ENCODE assay signal across 20 cellular contexts in the genomic region with DNA sequence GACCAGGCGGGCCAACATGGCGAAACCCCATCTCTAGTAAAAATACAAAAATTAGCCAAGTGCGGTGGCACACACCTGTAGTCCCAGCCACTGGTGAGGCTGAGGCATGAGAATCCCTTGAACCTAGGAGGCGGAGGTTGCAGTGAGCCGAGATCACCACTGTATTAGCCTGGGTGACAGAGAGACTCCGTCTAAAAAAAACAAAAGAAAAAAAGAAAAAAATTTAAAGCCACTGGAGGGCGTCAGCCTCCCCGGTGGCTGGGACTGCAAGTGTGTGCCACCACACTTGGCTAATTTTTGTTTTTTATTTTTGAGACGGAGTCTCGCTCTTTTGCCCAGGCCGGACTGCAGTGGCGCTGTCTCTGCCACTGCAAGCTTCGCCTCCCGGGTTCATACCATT. TPM values are rescaled to one million over a fixed set of nuclear protein-coding genes. Genes with fewer than 3 reads are reported as not detected.
DNase-seq lines count a peak whose midpoint lies in the region; ATAC-seq and TF ChIP-seq lines count a peak whose summit lies in the region.
"Had no signal": no experiment of that assay in that cellular context is flagged by ENCODE, and none has a peak within 500 bp of the region (broad histone marks: within the 10 kb centered on the region; RNA-seq: fewer than 3 reads in every experiment).

No MANE protein-coding gene starts in this region.

- no peaks in the 10 kb centered on the region for H3K4me1 ChIP-seq in mesendoderm (ENCODE audit: control insufficient read depth, low read depth, low read length)
- H3K4me1 ChIP-seq: gastrocnemius medialis, right atrium auricular region had no signal

- peaks cover 43% of the 10 kb centered on the region for H3K4me1 Mint-ChIP-seq in activated CD8-positive, alpha-beta memory T cell treated with anti-CD3 and anti-CD28 coated beads, Interleukin-2, amount 10 ng/mL, durations not matched to agents 7 days and 5 days
- H3K4me1 Mint-ChIP-seq in IgD-negative memory B cell = peaks cover 20 to 32% (median 22%) of the 10 kb centered on the region in 3 donors
- H3K4me1 Mint-ChIP-seq in activated CD8-positive, alpha-beta T cell treated with anti-CD3 and anti-CD28 coated beads for 36 hours (ENCODE audit: low read depth) = peaks cover 30% of the 10 kb centered on the region

- no peak overlapping the region for H2BK15ac ChIP-seq in mesendoderm (replicated peaks; ENCODE audit: low read depth)

- H3K56ac ChIP-seq in mesendoderm (ENCODE audit: low read length) = no peak overlapping the region

- peak overlapping the region; percentile 57 for H3K4me3 Mint-ChIP-seq in activated CD8-positive, alpha-beta memory T cell treated with anti-CD3 and anti-CD28 coated beads, Interleukin-2, amount 10 ng/mL, durations not matched to agents 7 days and 5 days
- peak overlapping the region in 2 of 4 donors; percentile 52 to 65 for H3K4me3 Mint-ChIP-seq in IgD-negative memory B cell
- peak overlapping the region; percentile 1 for H3K4me3 Mint-ChIP-seq in activated CD8-positive, alpha-beta T cell treated with anti-CD3 and anti-CD28 coated beads for 36 hours
- H3K4me3 Mint-ChIP-seq: CD14-positive monocyte had no signal

- H3K23ac ChIP-seq in mesendoderm (ENCODE audit: low read length) = no peak overlapping the region

- H3K18ac ChIP-seq in mesendoderm (ENCODE audit: low read length) = no peak overlapping the region

- CTCF ChIA-PET in activated CD8-positive, alpha-beta memory T cell treated with anti-CD3 and anti-CD28 coated beads, Interleukin-2, amount 10 ng/mL, durations not matched to agents 7 days and 5 days (lab: Charles Lee) = no interaction called here
- CTCF ChIA-PET in activated CD8-positive, alpha-beta T cell treated with anti-CD3 and anti-CD28 coated beads for 36 hours (lab: Charles Lee) = interaction anchor here (1.1 kb wide), 1 partner anchor 92 kb away, joined by 3 read pairs; a partner anchor contains a TSS

- intact Hi-C loops in activated CD8-positive, alpha-beta T cell treated with anti-CD3 and anti-CD28 coated beads for 36 hours (cut with micrococcal nuclease) = no loop called here

- no peak overlapping the region for H3K4ac ChIP-seq in mesendoderm (ENCODE audit: low read depth, low read length)

- no peak for TF ChIP-seq CTCF in activated CD8-positive, alpha-beta T cell treated with anti-CD3 and anti-CD28 coated beads for 36 hours (IDR thresholded peaks at IDR 0.05)

- POLR2A ChIA-PET in activated CD8-positive, alpha-beta T cell treated with anti-CD3 and anti-CD28 coated beads for 36 hours (lab: Charles Lee) = no interaction called here

- H2AK5ac ChIP-seq in mesendoderm (ENCODE audit: low read length) = no peak overlapping the region

- no peak overlapping the region for H3K4me3 ChIP-seq in mesendoderm (ENCODE audit: low read length)
- H3K4me3 ChIP-seq: coronary artery, gastrocnemius medialis, MG63, right atrium auricular region had no signal

- H4K5ac ChIP-seq in mesendoderm (ENCODE audit: low read length) = no peak overlapping the region

- no peaks in the 10 kb centered on the region for H3K27me3 ChIP-seq in mesendoderm (ENCODE audit: insufficient read depth, low read length, poor library complexity)
- H3K27me3 ChIP-seq: gastrocnemius medialis, MG63, right atrium auricular region had no signal

- no peak overlapping the region for H4K8ac ChIP-seq in mesendoderm (ENCODE audit: low read depth, low read length)

- no CpG with 5 or more reads among the region's 14 CpGs for WGBS in mesendoderm (ENCODE audit: extremely low coverage, insufficient coverage, low lambda C conversion rate)

- no peak overlapping the region for H3K4me2 ChIP-seq in mesendoderm (ENCODE audit: low read length)

- H3K9ac ChIP-seq in mesendoderm (ENCODE audit: low read length) = no peak overlapping the region

- H3K36me3 ChIP-seq in mesendoderm (ENCODE audit: control insufficient read depth, insufficient read depth, low read length) = no peaks in the 10 kb centered on the region
- H3K36me3 ChIP-seq: gastrocnemius medialis, right atrium auricular region had no signal

- no peaks in the 10 kb centered on the region for H3K9me3 Mint-ChIP-seq in activated CD8-positive, alpha-beta memory T cell treated with anti-CD3 and anti-CD28 coated beads, Interleukin-2, amount 10 ng/mL, durations not matched to agents 7 days and 5 days (ENCODE audit: low read depth)
- H3K9me3 Mint-ChIP-seq in IgD-negative memory B cell = no peaks in the 10 kb centered on the region
- no peaks in the 10 kb centered on the region for H3K9me3 Mint-ChIP-seq in activated CD8-positive, alpha-beta T cell treated with anti-CD3 and anti-CD28 coated beads for 36 hours
- H3K9me3 Mint-ChIP-seq: CD14-positive monocyte had no signal

- H2BK120ac ChIP-seq in mesendoderm (ENCODE audit: low read depth, low read length) = no peak overlapping the region

- H3K27ac ChIP-seq in mesendoderm (ENCODE audit: low read depth, low read length) = no peak overlapping the region
- H3K27ac ChIP-seq: coronary artery, epithelial cell of prostate, gastrocnemius medialis, right atrium auricular region had no signal

- peaks cover 17% of the 10 kb centered on the region for H3K79me1 ChIP-seq in mesendoderm (ENCODE audit: low read length)

- no peaks in the 10 kb centered on the region for H3K27me3 Mint-ChIP-seq in activated CD8-positive, alpha-beta memory T cell treated with anti-CD3 and anti-CD28 coated beads, Interleukin-2, amount 10 ng/mL, durations not matched to agents 7 days and 5 days
- no peaks in the 10 kb centered on the region for H3K27me3 Mint-ChIP-seq in IgD-negative memory B cell
- H3K27me3 Mint-ChIP-seq in activated CD8-positive, alpha-beta T cell treated with anti-CD3 and anti-CD28 coated beads for 36 hours = no peaks in the 10 kb centered on the region

- peaks cover 7% of the 10 kb centered on the region for H3K36me3 Mint-ChIP-seq in activated CD8-positive, alpha-beta memory T cell treated with anti-CD3 and anti-CD28 coated beads, Interleukin-2, amount 10 ng/mL, durations not matched to agents 7 days and 5 days
- H3K36me3 Mint-ChIP-seq in IgD-negative memory B cell = peaks cover 3% of the 10 kb centered on the region
- H3K36me3 Mint-ChIP-seq in activated CD8-positive, alpha-beta T cell treated with anti-CD3 and anti-CD28 coated beads for 36 hours (ENCODE audit: low read depth) = peaks cover 2% of the 10 kb centered on the region

- DNase-seq in activated CD8-positive, alpha-beta memory T cell treated with anti-CD3 and anti-CD28 coated beads, Interleukin-2, amount 10 ng/mL, durations not matched to agents 7 days and 5 days = no peak
- no peak for DNase-seq in activated CD8-positive, alpha-beta memory T cell treated with anti-CD3 and anti-CD28 coated beads for 24 hours
- DNase-seq in activated CD8-positive, alpha-beta T cell treated with anti-CD3 and anti-CD28 coated beads for 36 hours = no peak
- DNase-seq in mesendoderm (peak; percentile 38), mucosa of gallbladder (ENCODE audit: low spot score) (no peak), NCI-H146 treated with DMSO at 0.1 percent for 48 hours (lab: John Stamatoyannopoulos, UW; ENCODE audit: unreplicated experiment) (no peak)
- DNase-seq in stimulated activated CD8-positive, alpha-beta memory T cell treated with anti-CD3 and anti-CD28 coated beads, Interleukin-4, amount 100 ng/mL, for 48 hours = no peak
- DNase-seq: activated gamma-delta T cell treated with Interleukin-2 at 50 U/mL for 16 hours, gastrocnemius medialis, MG63, NCI-H187 treated with DMSO at 0.1 percent for 48 hours, NCI-H446, occipital lobe, SHP77, T-helper 9 cell had no signal

- no peak overlapping the region for H2BK5ac ChIP-seq in mesendoderm (ENCODE audit: low read length)

- peak overlapping the region; percentile 91 for H3K27ac Mint-ChIP-seq in activated CD8-positive, alpha-beta memory T cell treated with anti-CD3 and anti-CD28 coated beads, Interleukin-2, amount 10 ng/mL, durations not matched to agents 7 days and 5 days
- H3K27ac Mint-ChIP-seq in IgD-negative memory B cell = peak overlapping the region; percentile 7 to 85 (median 28)
- H3K27ac Mint-ChIP-seq in activated CD8-positive, alpha-beta T cell treated with anti-CD3 and anti-CD28 coated beads for 36 hours = peak overlapping the region; percentile 67

- H3K79me2 ChIP-seq in mesendoderm (ENCODE audit: control insufficient read depth, insufficient read depth, low read length) = peaks cover 36% of the 10 kb centered on the region

- ATAC-seq in activated CD8-positive, alpha-beta memory T cell treated with anti-CD3 and anti-CD28 coated beads, Interleukin-2, amount 10 ng/mL, durations not matched to agents 7 days and 5 days = no peak
- ATAC-seq in activated CD8-positive, alpha-beta T cell treated with anti-CD3 and anti-CD28 coated beads for 36 hours = no peak
- ATAC-seq: gastrocnemius medialis had no signal

RNA-seq across cellular contexts. Expression of a gene that starts 7.9 kb away (rescaled TPM):
- total RNA-seq in activated CD8-positive, alpha-beta memory T cell treated with anti-CD3 and anti-CD28 coated beads, Interleukin-2, amount 10 ng/mL, durations not matched to agents 7 days and 5 days = 10 to 100 TPM; 36.3 to 43.4 TPM
- polyA plus RNA-seq in IgD-negative memory B cell = 39.2 TPM
- 10 to 100 TPM; 26.8 to 30.0 TPM for total RNA-seq in activated CD8-positive, alpha-beta T cell treated with anti-CD3 and anti-CD28 coated beads for 36 hours
- polyA plus RNA-seq in mesendoderm (2013, experiment 1 of 2) = 46.5 TPM
- polyA plus RNA-seq in mesendoderm (2013, experiment 2 of 2) = 48.1 TPM
- total RNA-seq in mucosa of gallbladder = 32.1 TPM

RNA-seq across cellular contexts. Expression of a gene that starts 22.5 kb away (rescaled TPM):
- total RNA-seq in activated CD8-positive, alpha-beta memory T cell treated with anti-CD3 and anti-CD28 coated beads, Interleukin-2, amount 10 ng/mL, durations not matched to agents 7 days and 5 days = 10 to 100 TPM; 12.4 to 14.1 TPM
- polyA plus RNA-seq in IgD-negative memory B cell = 25.5 TPM
- total RNA-seq in activated CD8-positive, alpha-beta T cell treated with anti-CD3 and anti-CD28 coated beads for 36 hours = 10 to 100 TPM; 17.7 to 19.2 TPM
- 10.8 TPM for polyA plus RNA-seq in mesendoderm (2013, experiment 1 of 2)
- 10.3 TPM for polyA plus RNA-seq in mesendoderm (2013, experiment 2 of 2)
- 18.7 TPM for total RNA-seq in mucosa of gallbladder

Comparison
In these comparisons a context has a peak if more than half of its experiments do, and no peak if none do; other contexts are left out.
1. H3K27ac Mint-ChIP-seq: peak in every context shown above with its lines; median percentile 91 in activated CD8-positive, alpha-beta memory T cell treated with anti-CD3 and anti-CD28 coated beads, Interleukin-2, amount 10 ng/mL, durations not matched to agents 7 days and 5 days; 67 in activated CD8-positive, alpha-beta T cell treated with anti-CD3 and anti-CD28 coated beads for 36 hours; 28 in IgD-negative memory B cell.